ENCODE assay signal across 16 cellular contexts in the genomic region with DNA sequence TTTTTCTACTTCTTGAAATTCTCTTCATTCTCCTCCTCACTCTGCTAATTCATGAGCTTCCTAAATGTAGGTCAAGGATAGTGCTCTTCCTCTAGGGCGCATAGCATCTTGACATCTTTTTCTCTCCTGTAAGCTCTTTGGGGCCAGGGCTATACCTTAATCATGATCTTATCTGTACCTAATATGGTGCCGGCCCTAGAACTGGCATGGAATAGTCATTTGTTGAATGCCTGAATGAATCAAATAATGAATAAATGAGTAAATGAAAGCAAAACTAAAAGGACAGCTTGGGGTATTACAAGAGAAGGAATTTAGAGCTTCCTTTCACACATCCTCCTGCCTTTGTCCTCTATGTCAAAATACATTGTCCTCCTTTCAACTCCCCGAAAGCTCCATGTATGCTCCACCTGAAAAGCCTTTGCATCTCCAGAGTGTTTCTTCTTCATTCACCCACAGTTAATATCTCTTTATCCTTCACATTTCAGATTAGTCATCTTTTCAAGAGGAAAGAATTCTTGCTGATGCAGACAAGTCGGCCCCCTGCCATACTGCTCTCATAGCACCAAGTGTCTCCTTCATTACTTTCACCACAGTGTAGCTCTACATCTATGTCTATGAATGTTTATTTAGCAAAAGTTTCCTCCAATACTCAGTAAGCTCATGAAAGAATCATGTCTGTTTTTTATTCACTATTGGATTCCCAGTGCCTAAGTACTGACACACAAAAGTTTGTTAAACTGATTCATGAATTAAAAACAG. TPM values are rescaled to one million over a fixed set of nuclear protein-coding genes. Genes with fewer than 3 reads are reported as not detected.
DNase-seq lines count a peak whose midpoint lies in the region; ATAC-seq and TF ChIP-seq lines count a peak whose summit lies in the region.
"Had no signal": no experiment of that assay in that cellular context is flagged by ENCODE, and none has a peak within 500 bp of the region (broad histone marks: within the 10 kb centered on the region; RNA-seq: fewer than 3 reads in every experiment).

No MANE protein-coding gene starts in this region.

- DNase-seq in activated CD4-positive, CD25-positive, alpha-beta regulatory T cell (lab: John Stamatoyannopoulos, UW): no peak
- DNase-seq in natural killer cell treated with Interleukin-12 subunit alpha and Interleukin-12 subunit beta and Interleukin-15 and Interleukin-18, amount 100 ng/mL, for 72 hours (ENCODE audit: low spot score): no peak
- DNase-seq in natural killer cell: no peak
- DNase-seq in central memory CD8-positive, alpha-beta T cell (ENCODE audit: low spot score in 2 of 2): no peak
- no peak for DNase-seq in superior temporal gyrus (ENCODE audit: extremely low spot score)
- no peak for DNase-seq in HUDEP-2 (lab: John Stamatoyannopoulos, UW; ENCODE audit: unreplicated experiment in 76 of 76)
- DNase-seq: DND-41, KBM-7, NCI-H1092 treated with DMSO at 0.1 percent for 48 hours, NCI-H1694 treated with DMSO at 0.1 percent for 48 hours, NCI-H2107, NCI-H226, NCI-H524 treated with DMSO at 0.1 percent for 48 hours, SHP77 treated with DMSO at 0.1 percent for 48 hours had no signal

- ATAC-seq in activated CD4-positive, CD25-positive, alpha-beta regulatory T cell treated with anti-CD3 and anti-CD28 coated beads, Interleukin-2, amount 50 U/mL, for 24 hours: peak; percentile 74 to 76
- peak; percentile 91 to 92 for ATAC-seq in natural killer cell treated with Interleukin-12 subunit alpha and Interleukin-12 subunit beta and Interleukin-15 and Interleukin-18, amount 100 ng/mL, for 72 hours
- ATAC-seq in natural killer cell: no peak
- no peak for ATAC-seq in central memory CD8-positive, alpha-beta T cell (replicated peaks; ENCODE audit: extremely low read depth, poor library complexity, severe bottlenecking)
- ATAC-seq in esophagus mucosa: no peak

- peak overlapping the region; percentile 84 to 85 for H3K27ac Mint-ChIP-seq in natural killer cell treated with Interleukin-12 subunit alpha and Interleukin-12 subunit beta and Interleukin-15 and Interleukin-18, amount 100 ng/mL, for 72 hours
- peak overlapping the region in 1 of 2 donors; percentile 5 for H3K27ac Mint-ChIP-seq in natural killer cell
- peak overlapping the region; percentile 17 for H3K27ac Mint-ChIP-seq in central memory CD8-positive, alpha-beta T cell (ENCODE audit: low read depth)

- peaks cover 7% of the 10 kb centered on the region for H3K36me3 Mint-ChIP-seq in natural killer cell treated with Interleukin-12 subunit alpha and Interleukin-12 subunit beta and Interleukin-15 and Interleukin-18, amount 100 ng/mL, for 72 hours
- H3K36me3 Mint-ChIP-seq in natural killer cell: no peaks in the 10 kb centered on the region
- H3K36me3 Mint-ChIP-seq in central memory CD8-positive, alpha-beta T cell (ENCODE audit: insufficient read depth): no peaks in the 10 kb centered on the region

- H3K4me1 Mint-ChIP-seq in natural killer cell treated with Interleukin-12 subunit alpha and Interleukin-12 subunit beta and Interleukin-15 and Interleukin-18, amount 100 ng/mL, for 72 hours (ENCODE audit: low read depth in 2 of 2): peaks cover 41 to 43% of the 10 kb centered on the region in 2 donors
- H3K4me1 Mint-ChIP-seq in natural killer cell: peaks cover 41 to 53% of the 10 kb centered on the region in 2 donors
- peaks cover 39% of the 10 kb centered on the region for H3K4me1 Mint-ChIP-seq in central memory CD8-positive, alpha-beta T cell

- no peak for TF ChIP-seq CTCF in natural killer cell (IDR thresholded peaks at IDR 0.05)

- no peaks in the 10 kb centered on the region for H3K9me3 Mint-ChIP-seq in natural killer cell treated with Interleukin-12 subunit alpha and Interleukin-12 subunit beta and Interleukin-15 and Interleukin-18, amount 100 ng/mL, for 72 hours
- H3K9me3 Mint-ChIP-seq in natural killer cell: no peaks in the 10 kb centered on the region
- H3K9me3 Mint-ChIP-seq in central memory CD8-positive, alpha-beta T cell: no peaks in the 10 kb centered on the region

- intact Hi-C loops in natural killer cell (cut with micrococcal nuclease): loop anchor here (5.0 kb wide), 1 partner anchor 143 kb away; no protein-coding TSS in a partner anchor

- peak overlapping the region; percentile 84 for H3K4me3 Mint-ChIP-seq in natural killer cell treated with Interleukin-12 subunit alpha and Interleukin-12 subunit beta and Interleukin-15 and Interleukin-18, amount 100 ng/mL, for 72 hours
- no peak overlapping the region for H3K4me3 Mint-ChIP-seq in natural killer cell
- H3K4me3 Mint-ChIP-seq in central memory CD8-positive, alpha-beta T cell: peak overlapping the region; percentile 51

- no peaks in the 10 kb centered on the region for H3K27me3 Mint-ChIP-seq in natural killer cell treated with Interleukin-12 subunit alpha and Interleukin-12 subunit beta and Interleukin-15 and Interleukin-18, amount 100 ng/mL, for 72 hours
- H3K27me3 Mint-ChIP-seq in natural killer cell (ENCODE audit: low read depth in 2 of 2): peaks cover 2 to 5% of the 10 kb centered on the region in 2 donors
- H3K27me3 Mint-ChIP-seq in central memory CD8-positive, alpha-beta T cell: no peaks in the 10 kb centered on the region

RNA-seq across cellular contexts. Expression of a gene that starts 16.4 kb away (rescaled TPM):
- total RNA-seq in natural killer cell treated with Interleukin-12 subunit alpha and Interleukin-12 subunit beta and Interleukin-15 and Interleukin-18, amount 100 ng/mL, for 72 hours: 10 to 100 TPM; 12.6 to 20.0 TPM
- total RNA-seq in natural killer cell (10 to 100 TPM; 44.9 to 68.3 (median 63.7) TPM), esophagus mucosa (0.76 TPM)

Comparison
In these comparisons a context has a peak if more than half of its experiments do, and no peak if none do; other contexts are left out.
1. ATAC-seq: peak in activated CD4-positive, CD25-positive, alpha-beta regulatory T cell treated with anti-CD3 and anti-CD28 coated beads, Interleukin-2, amount 50 U/mL, for 24 hours (2 of 2) and natural killer cell treated with Interleukin-12 subunit alpha and Interleukin-12 subunit beta and Interleukin-15 and Interleukin-18, amount 100 ng/mL, for 72 hours (2 of 2); none in natural killer cell (0 of 3), central memory CD8-positive, alpha-beta T cell (single experiment) and esophagus mucosa (single experiment).